In genomic region chr11:69209038-69209350, GRCh38 we compare ENCODE assay signal across 27 cellular contexts. TPM values are rescaled to one million over a fixed set of nuclear protein-coding genes. Genes with fewer than 3 reads are reported as not detected.
DNase-seq lines count a peak whose midpoint lies in the region; ATAC-seq, FAIRE-seq and TF ChIP-seq lines count a peak whose summit lies in the region.
"Had no signal": no experiment of that assay in that cellular context is flagged by ENCODE, and none has a peak within 500 bp of the region (broad histone marks: within the 10 kb centered on the region; RNA-seq: fewer than 3 reads in every experiment).

No MANE protein-coding gene starts in this region.

- H3K27me3 ChIP-seq in HCT116 (ENCODE audit: insufficient read depth, low read length) (no peaks in the 10 kb centered on the region), spleen (replicated peaks in 1 of 7) (peaks cover 0 to 19% (median 0%) of the 10 kb centered on the region in 7 donors)

- H3K9ac ChIP-seq in HCT116 (ENCODE audit: low read length) (no peak overlapping the region), kidney (ENCODE audit: low read length in 2 of 2) (no peak overlapping the region)

- intact Hi-C loops in HCT116 (cut with micrococcal nuclease): no loop called here
- intact Hi-C loops in spleen (cut with DNase I; ENCODE audit: low total_unique reads): no loop called here
- intact Hi-C loops in kidney (cut with DNase I): no loop called here

- RAD21 ChIA-PET in HCT116 (lab: Charles Lee; ENCODE audit: low non-redundant PET in 1 of 2, low total read pairs in 2 of 2, uncharacterized antibody in 2 of 2, unreplicated experiment in 2 of 2): no interaction called here

- no peak for FAIRE-seq in kidney (lab: Jason Lieb, UNC)
- FAIRE-seq: D721Med, GM12892, GM18507 had no signal

- TF ChIP-seq RAD21 in HCT116 (IDR thresholded peaks at IDR 0.05; ENCODE audit: low read depth): no peak

- peak in 2 of 3 experiments; percentile 28 to 32; a peak in 4 of 6 replicates for TF ChIP-seq CTCF in HCT116 (IDR thresholded peaks at IDR 0.05 in 2 of 3, conservative IDR thresholded peaks at IDR 0.05 in 1 of 3; ENCODE audit: borderline replicate concordance in 1 of 3, insufficient read depth in 1 of 3, low read depth in 2 of 3, low read length in 2 of 3)
- peak; percentile 6 for TF ChIP-seq CTCF in NB4 (IDR thresholded peaks at IDR 0.05; ENCODE audit: low read depth, low read length)
- no peak for TF ChIP-seq CTCF in spleen (IDR thresholded peaks at IDR 0.05 in 8 of 11, conservative IDR thresholded peaks at IDR 0.05 in 3 of 11)
- no peak for TF ChIP-seq CTCF in kidney (IDR thresholded peaks at IDR 0.05; ENCODE audit: borderline replicate concordance, extremely low read depth, insufficient read depth)

- TF ChIP-seq POLR2A in HCT116 (IDR thresholded peaks at IDR 0.05; ENCODE audit: borderline replicate concordance, extremely low read depth, insufficient read depth, insufficient read length): no peak
- no peak for TF ChIP-seq POLR2A in NB4 (IDR thresholded peaks at IDR 0.05; ENCODE audit: extremely low read depth, insufficient read length)
- no peak for TF ChIP-seq POLR2A in spleen (IDR thresholded peaks at IDR 0.05)

- POLR2A ChIA-PET in HCT116 (lab: Charles Lee): no interaction called here

- H3K4me3 ChIP-seq in HCT116 (replicated peaks in 1 of 2; ENCODE audit: low read depth in 1 of 2, low read length in 2 of 2): no peak overlapping the region
- no peak overlapping the region for H3K4me3 ChIP-seq in NB4 (ENCODE audit: low read depth, low read length)
- no peak overlapping the region for H3K4me3 ChIP-seq in spleen
- H3K4me3 ChIP-seq in kidney (ENCODE audit: low read length in 2 of 2): no peak overlapping the region
- H3K4me3 ChIP-seq: GM23338, SK-N-MC had no signal

- H3K9me3 ChIP-seq in HCT116 (ENCODE audit: control insufficient read depth in 1 of 2, insufficient read depth in 1 of 2, low read depth in 1 of 2, low read length in 2 of 2) (no peaks in the 10 kb centered on the region), spleen (peaks cover 0 to 10% (median 0%) of the 10 kb centered on the region in 8 donors), kidney (ENCODE audit: control insufficient read depth in 1 of 2, low read length in 2 of 2) (no peaks in the 10 kb centered on the region)

- WGBS in spleen, 5 donors: 92 to 95% (median 94%) methylated on average over 8 of the region's 8 CpGs

- H3K27ac ChIP-seq in HCT116 (ENCODE audit: low read depth, low read length) (no peak overlapping the region), spleen (no peak overlapping the region), kidney (ENCODE audit: low read depth in 2 of 2, low read length in 2 of 2) (no peak overlapping the region)
- H3K27ac ChIP-seq: C4-2B, HL-60 had no signal

- H4K20me1 ChIP-seq in HCT116 (ENCODE audit: insufficient read depth): no peaks in the 10 kb centered on the region

- no peak overlapping the region for H3K4me2 ChIP-seq in HCT116 (ENCODE audit: low read length)
- H3K4me2 ChIP-seq: GM23338 had no signal

- no peaks in the 10 kb centered on the region for H3K79me2 ChIP-seq in HCT116 (ENCODE audit: insufficient read depth, low read length)

- no peak overlapping the region for H2AFZ ChIP-seq in HCT116 (ENCODE audit: low read depth, low read length, poor library complexity, severe bottlenecking)
- H2AFZ ChIP-seq: GM23338 had no signal

- CTCF ChIA-PET in HCT116 (lab: Charles Lee): no interaction called here

- BruUV-seq in HCT116 (replicated peaks; lab: Mats Ljungman, UMichigan): no TSS peak

- H3K4me1 ChIP-seq in HCT116 (ENCODE audit: control insufficient read depth in 1 of 2, insufficient read depth in 2 of 2, low read length in 2 of 2) (peaks cover 0 to 17% of the 10 kb centered on the region in 2 experiments; a peak in 2 of 4 replicates), spleen (peaks cover 0 to 10% (median 2%) of the 10 kb centered on the region in 6 donors), kidney (ENCODE audit: control insufficient read depth in 1 of 2, insufficient read depth in 1 of 2, low read depth in 1 of 2, low read length in 2 of 2) (no peaks in the 10 kb centered on the region)

- H3K36me3 ChIP-seq in HCT116 (ENCODE audit: control insufficient read depth in 1 of 2, insufficient read depth in 2 of 2, low read length in 2 of 2) (no peaks in the 10 kb centered on the region), spleen (no peaks in the 10 kb centered on the region), kidney (ENCODE audit: control insufficient read depth in 1 of 2, insufficient read depth in 2 of 2, low read length in 2 of 2) (no peaks in the 10 kb centered on the region)

- no peak for DNase-seq in HCT116 (ENCODE audit: low read depth, low spot score)
- DNase-seq in NB4 (ENCODE audit: low read depth): no peak
- DNase-seq in mesenteric fat pad (ENCODE audit: low spot score): peak; percentile 81
- DNase-seq in spleen: peak; percentile 56
- no peak for DNase-seq in LoVo (ENCODE audit: low spot score)
- no peak for DNase-seq in kidney
- DNase-seq: ACHN, Kasumi-1, MM.1S, NCI-H1105 treated with DMSO at 0.1 percent for 48 hours, NCI-H1694 treated with DMSO at 0.1 percent for 48 hours, NCI-H2107, NCI-H2227 treated with DMSO at 0.1 percent for 48 hours, NCI-H524, NCI-H82, SHP77 had no signal

- ATAC-seq in HCT116 (no peak), HG03159 (IDR thresholded peaks at IDR 0.05; ENCODE audit: unreplicated experiment) (no peak)
- ATAC-seq: GM23338 had no signal

- H3K9me2 ChIP-seq in HCT116 (ENCODE audit: insufficient read depth): no peaks in the 10 kb centered on the region

TF ChIP-seq in HCT116, 20 proteins besides CTCF, POLR2A, EP300 and RAD21:
- TF ChIP-seq CEBPB (IDR thresholded peaks at IDR 0.05; ENCODE audit: low read depth) (no peak), FOSL1 (IDR thresholded peaks at IDR 0.05; ENCODE audit: low read depth) (no peak), SP1 (IDR thresholded peaks at IDR 0.05; ENCODE audit: low read depth) (no peak)
TF ChIP-seq in HCT116: peak in this region for 0.

RNA-seq across cellular contexts. Expression of gene SMIM38, which starts 53.3 kb away (rescaled TPM):
- total RNA-seq in HCT116 (2021; ENCODE audit: unreplicated experiment) (0.54 TPM), mesenteric fat pad (0.29 TPM), spleen (1 to 10 TPM in 4 of 7 donors, under 1 TPM in 3; 0.44 to 2.0 (median 1.1) TPM), kidney (0.63 TPM)
- 0.16 and 0.26 TPM in 2 replicates for polyA plus RNA-seq in HCT116 (2012)
- polyA plus RNA-seq in spleen (under 1 TPM; 0.02 to 0.29 (median 0.05) TPM), kidney (ENCODE audit: insufficient read depth, low read depth, low replicate concordance) (0.19 TPM)
- total RNA-seq: HT1080, RPMI7951 had no signal
- polyA plus RNA-seq: GM23338, IgD-negative memory B cell had no signal

Comparison
In these comparisons a context has a peak if more than half of its experiments do, and no peak if none do; other contexts are left out.
1. DNase-seq: peak in mesenteric fat pad (single experiment) and spleen (single experiment); none in HCT116 (single experiment), NB4 (single experiment), LoVo (single experiment) and kidney (single experiment).
2. CTCF ChIP-seq: peak in HCT116 (2 of 3) and NB4 (single experiment); none in spleen (0 of 11) and kidney (single experiment).